In the genomic region with DNA sequence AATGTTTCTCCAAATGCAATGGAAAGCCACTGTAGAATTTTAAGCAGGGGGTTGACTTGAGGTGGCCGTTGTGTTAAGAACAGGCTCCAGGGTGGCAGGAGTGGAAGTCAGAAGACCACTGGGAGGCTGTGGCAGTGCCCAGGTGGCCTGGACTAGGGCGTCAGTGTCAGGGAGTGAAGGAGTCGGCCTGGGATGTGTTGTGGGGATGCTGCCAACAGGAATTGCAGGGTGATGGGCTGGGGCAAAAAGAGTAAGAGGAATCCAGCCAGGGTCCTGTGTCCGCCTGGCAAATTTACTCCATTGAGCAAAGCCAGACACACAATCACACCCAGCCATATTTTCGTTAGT, we compare ENCODE assay signal across 25 cellular contexts.
"Had no signal": no experiment of that assay in that cellular context is flagged by ENCODE, and none has a peak within 500 bp of the region (broad histone marks: within the 10 kb centered on the region; RNA-seq: fewer than 3 reads in every experiment).

No MANE protein-coding gene starts in this region.

- H3K27me3 ChIP-seq: cardiac muscle cell had no signal

- H3K4me1 Mint-ChIP-seq: T-cell had no signal

- H3K36me3 ChIP-seq: cardiac muscle cell, WERI-Rb-1 had no signal

- ATAC-seq: activated CD8-positive, alpha-beta T cell treated with anti-CD3 and anti-CD28 coated beads, Interleukin-2, amount 10 ng/mL, durations not matched to agents 7 days and 5 days; T-cell had no signal

- H3K4me3 ChIP-seq: cardiac muscle cell, PC-9 had no signal

- DNase-seq: activated CD4-positive, alpha-beta T cell treated with anti-CD3 and anti-CD28 coated beads for 48 hours; activated CD4-positive, alpha-beta T cell treated with anti-CD3 and anti-CD28 coated beads, Interleukin-2, amount 50 U/mL, for 4 hours; activated CD4-positive, CD25-positive, alpha-beta regulatory T cell treated with anti-CD3 and anti-CD28 coated beads, Interleukin-2, amount 50 U/mL, for 72 hours; activated CD8-positive, alpha-beta memory T cell treated with anti-CD3 and anti-CD28 coated beads, Interleukin-2, amount 50 U/mL, for 48 hours; activated CD8-positive, alpha-beta T cell treated with anti-CD3 and anti-CD28 coated beads, Interleukin-2, amount 10 ng/mL, durations not matched to agents 7 days and 5 days; activated effector memory CD4-positive, alpha-beta T cell treated with Interleukin-2 at 50 U/mL for 16 hours; activated naive CD4-positive, alpha-beta T cell; activated T-cell treated with anti-CD3 and anti-CD28 coated beads, Interleukin-2, amount 50 U/mL, for 1 hour; amygdala; Kasumi-1; NCI-H1105 treated with DMSO at 0.1 percent for 48 hours; NCI-H187 treated with DMSO at 0.1 percent for 48 hours; NCI-H2081 treated with DMSO at 0.1 percent for 48 hours; NCI-H524; PC-9; SHP77 treated with DMSO at 0.1 percent for 48 hours; T-cell; T-helper 2 cell; T1000 had no signal

- H3K27ac ChIP-seq: cardiac muscle cell, PC-9 had no signal

- H3K27ac Mint-ChIP-seq: activated CD8-positive, alpha-beta T cell treated with anti-CD3 and anti-CD28 coated beads, Interleukin-2, amount 10 ng/mL, durations not matched to agents 7 days and 5 days; activated naive CD8-positive, alpha-beta T cell; T-cell had no signal

- FAIRE-seq: astrocyte had no signal

- H3K36me3 Mint-ChIP-seq: activated naive CD8-positive, alpha-beta T cell; brain; T-cell had no signal

- H3K4me3 Mint-ChIP-seq: activated CD8-positive, alpha-beta T cell treated with anti-CD3 and anti-CD28 coated beads, Interleukin-2, amount 10 ng/mL, durations not matched to agents 7 days and 5 days; activated naive CD8-positive, alpha-beta T cell; activated T-helper 1 cell treated with anti-CD3 and anti-CD28 coated beads, Interleukin-12 subunit alpha, Interleukin-12 subunit beta, Interleukin-2, Interleukin-4 antibody, amounts not matched to agents 30 ng/mL and 10 ng/mL and 1 ng/mL, durations not matched to agents 14 hours and 24 hours and 36 hours; brain; T-cell had no signal

- H3K9me3 Mint-ChIP-seq: activated T-helper 1 cell treated with anti-CD3 and anti-CD28 coated beads, Interleukin-12 subunit alpha, Interleukin-12 subunit beta, Interleukin-2, Interleukin-4 antibody, amounts not matched to agents 30 ng/mL and 10 ng/mL and 1 ng/mL, durations not matched to agents 14 hours and 24 hours and 36 hours had no signal
